8 cellular contexts compared by ENCODE assay signal in the genomic region with DNA sequence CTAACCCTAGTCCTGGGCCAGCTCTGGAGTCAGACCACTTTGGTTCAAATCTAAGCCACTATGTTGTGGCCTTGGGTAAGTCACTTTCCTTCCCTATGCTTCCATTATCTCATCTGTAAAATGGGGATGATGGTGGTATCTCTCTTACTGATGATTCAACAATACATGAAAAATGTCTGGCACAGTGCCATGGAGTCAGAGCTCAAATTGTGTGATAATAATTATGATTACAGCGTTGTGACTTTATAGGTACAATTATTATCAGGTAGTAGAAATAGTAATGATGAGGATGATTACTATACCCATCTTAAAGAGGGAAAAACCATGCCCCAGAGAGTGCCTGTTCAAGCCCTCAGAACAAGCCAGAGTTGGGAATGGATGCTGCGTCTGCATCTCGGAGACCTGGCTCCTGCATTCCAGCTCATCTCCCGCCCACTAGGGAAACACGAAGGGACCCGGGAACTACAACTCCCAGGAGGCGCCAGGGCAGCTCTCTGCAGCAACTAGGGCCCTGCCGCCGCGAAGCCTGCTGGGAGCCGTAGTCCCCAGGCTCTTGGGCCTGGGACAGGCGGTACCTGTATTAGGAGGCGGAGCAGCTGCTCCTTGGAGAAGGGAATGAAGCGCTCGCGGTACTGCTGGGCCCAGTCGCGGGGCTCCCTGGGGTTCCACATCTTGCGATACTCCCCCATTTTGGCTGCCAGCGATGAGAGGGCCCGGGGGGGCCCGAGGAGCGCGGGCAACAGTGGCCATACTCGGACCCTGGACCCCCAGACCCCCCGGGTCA. TPM values are rescaled to one million over a fixed set of nuclear protein-coding genes. Genes with fewer than 3 reads are reported as not detected.
DNase-seq lines count a peak whose midpoint lies in the region; TF ChIP-seq lines count a peak whose summit lies in the region.

No MANE protein-coding gene starts in this region.

- no peaks in the 10 kb centered on the region for H3K36me3 ChIP-seq in SK-N-SH (replicated peaks in 1 of 2; ENCODE audit: control insufficient read depth in 1 of 2, insufficient read depth in 2 of 2, low read length in 1 of 2)
- no peaks in the 10 kb centered on the region for H3K36me3 ChIP-seq in neutrophil

- H3K27me3 Mint-ChIP-seq in activated naive CD4-positive, alpha-beta T cell treated with anti-CD3 and anti-CD28 coated beads, Interleukin-2, amount 50 U/mL, for 24 hours, result no peaks in the 10 kb centered on the region

- H3K27ac Mint-ChIP-seq in activated naive CD4-positive, alpha-beta T cell treated with anti-CD3 and anti-CD28 coated beads, Interleukin-2, amount 50 U/mL, for 24 hours, result no peak overlapping the region

- H3K4me1 Mint-ChIP-seq in activated naive CD4-positive, alpha-beta T cell treated with anti-CD3 and anti-CD28 coated beads, Interleukin-2, amount 50 U/mL, for 24 hours, result peaks cover 6% of the 10 kb centered on the region

- WGBS in SK-N-SH (ENCODE audit: low lambda C conversion rate), result 14% methylated on average over 7 of the region's 26 CpGs

- no peak for TF ChIP-seq POLR2A in NB4 (IDR thresholded peaks at IDR 0.05; ENCODE audit: extremely low read depth, insufficient read length)

- H3K9me3 ChIP-seq in SK-N-SH (no peaks in the 10 kb centered on the region), neutrophil (no peaks in the 10 kb centered on the region)

- H4K20me1 ChIP-seq in SK-N-SH (ENCODE audit: insufficient read depth), result no peaks in the 10 kb centered on the region

- DNase-seq in GDM1 (lab: John Stamatoyannopoulos, UW), result peak; percentile 90
- peak; percentile 70 for DNase-seq in HFF-Myc (ENCODE audit: extremely low read depth, low read depth)
- peak; percentile 100 for DNase-seq in NB4 (ENCODE audit: low read depth)
- DNase-seq in SK-N-SH, result peak; percentile 88
- DNase-seq in germinal center (ENCODE audit: low spot score), result peak; percentile 91
- peak; percentile 68 to 98 (median 93) for DNase-seq in substantia nigra (lab: John Stamatoyannopoulos, UW)

- peak overlapping the region; percentile 98 for H3K4me2 ChIP-seq in SK-N-SH

- H3K9me2 ChIP-seq in SK-N-SH, result no peaks in the 10 kb centered on the region

- TF ChIP-seq RAD21 in SK-N-SH (IDR thresholded peaks at IDR 0.05; ENCODE audit: low read length), result no peak

- H3K4me3 Mint-ChIP-seq in activated naive CD4-positive, alpha-beta T cell treated with anti-CD3 and anti-CD28 coated beads, Interleukin-2, amount 50 U/mL, for 24 hours, result peak overlapping the region; percentile 96

- TF ChIP-seq EP300 in SK-N-SH (IDR thresholded peaks at IDR 0.05; ENCODE audit: borderline replicate concordance in 1 of 2, low read depth in 1 of 2, low read length in 1 of 2), result no peak

- H3F3A ChIP-seq in SK-N-SH (replicated peaks; ENCODE audit: insufficient read depth), result peaks cover 4% of the 10 kb centered on the region

- no peaks in the 10 kb centered on the region for H3K9me3 Mint-ChIP-seq in activated naive CD4-positive, alpha-beta T cell treated with anti-CD3 and anti-CD28 coated beads, Interleukin-2, amount 50 U/mL, for 24 hours

- H3K79me2 ChIP-seq in SK-N-SH (ENCODE audit: insufficient read depth), result no peaks in the 10 kb centered on the region

- H3K4me1 ChIP-seq in SK-N-SH (ENCODE audit: control insufficient read depth in 1 of 2, insufficient read depth in 2 of 2, low read depth in 1 of 2, low read length in 1 of 2) (peaks cover 4 to 12% of the 10 kb centered on the region in 2 experiments; a peak in 1 of 4 replicates), neutrophil (ENCODE audit: control insufficient read depth in 1 of 2, insufficient read depth in 1 of 2, low read depth in 1 of 2, low read length in 1 of 2) (peaks cover 18 to 19% of the 10 kb centered on the region in 2 experiments)

- no peaks in the 10 kb centered on the region for H3K27me3 ChIP-seq in SK-N-SH (ENCODE audit: insufficient read depth)
- no peaks in the 10 kb centered on the region for H3K27me3 ChIP-seq in neutrophil

- peak overlapping the region; percentile 74 to 85 for H3K27ac ChIP-seq in SK-N-SH (ENCODE audit: low read depth in 2 of 2, low read length in 1 of 2)
- H3K27ac ChIP-seq in neutrophil, result peak overlapping the region; percentile 89
- peak overlapping the region; percentile 96 for H3K27ac ChIP-seq in substantia nigra (ENCODE audit: low read depth, low read length, poor library complexity, severe bottlenecking)

- POLR2A ChIA-PET in SK-N-SH (lab: Yijun Ruan, JAX), result interaction anchor here (0.5 to 2.1 kb wide), 6 partner anchors 9 to 260 kb away, joined by 3 to 11 read pairs (median 4); a partner anchor contains a TSS

- peak overlapping the region; percentile 83 for H3K9ac ChIP-seq in SK-N-SH

- H3K4me3 ChIP-seq in HFF-Myc (replicated peaks; ENCODE audit: low read depth, low read length) (peak overlapping the region; percentile 79), NB4 (ENCODE audit: low read depth, low read length) (peak overlapping the region; percentile 79), SK-N-SH (ENCODE audit: low read depth in 2 of 2, low read length in 1 of 2) (peak overlapping the region; percentile 62 to 80), neutrophil (ENCODE audit: low read depth in 1 of 2, low read length in 1 of 2) (peak overlapping the region; percentile 79 to 85)

- H3K36me3 Mint-ChIP-seq in activated naive CD4-positive, alpha-beta T cell treated with anti-CD3 and anti-CD28 coated beads, Interleukin-2, amount 50 U/mL, for 24 hours, result peaks cover 5% of the 10 kb centered on the region

- TF ChIP-seq CTCF in HFF-Myc (IDR thresholded peaks at IDR 0.05; ENCODE audit: low read depth, low read length, missing control alignments) (no peak), NB4 (IDR thresholded peaks at IDR 0.05; ENCODE audit: low read depth, low read length) (no peak), SK-N-SH (IDR thresholded peaks at IDR 0.05) (no peak), neutrophil (IDR thresholded peaks at IDR 0.05) (no peak)

- H2AFZ ChIP-seq in SK-N-SH (ENCODE audit: low read depth), result peak overlapping the region; percentile 78

- CTCF ChIA-PET in SK-N-SH (lab: Yijun Ruan, JAX), result interaction anchor here (0.5 to 3.4 kb wide), 7 partner anchors 9 to 84 kb away, joined by 3 to 14 read pairs (median 3); a partner anchor contains a TSS

TF ChIP-seq in SK-N-SH, 30 proteins besides CTCF, POLR2A, EP300 and RAD21 (continues in another document):
- TF ChIP-seq, protein P1, sequence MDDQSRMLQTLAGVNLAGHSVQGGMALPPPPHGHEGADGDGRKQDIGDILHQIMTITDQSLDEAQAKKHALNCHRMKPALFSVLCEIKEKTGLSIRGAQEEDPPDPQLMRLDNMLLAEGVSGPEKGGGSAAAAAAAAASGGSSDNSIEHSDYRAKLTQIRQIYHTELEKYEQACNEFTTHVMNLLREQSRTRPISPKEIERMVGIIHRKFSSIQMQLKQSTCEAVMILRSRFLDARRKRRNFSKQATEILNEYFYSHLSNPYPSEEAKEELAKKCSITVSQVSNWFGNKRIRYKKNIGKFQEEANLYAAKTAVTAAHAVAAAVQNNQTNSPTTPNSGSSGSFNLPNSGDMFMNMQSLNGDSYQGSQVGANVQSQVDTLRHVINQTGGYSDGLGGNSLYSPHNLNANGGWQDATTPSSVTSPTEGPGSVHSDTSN (IDR thresholded peaks at IDR 0.05), result no peak
- TF ChIP-seq TEAD4 (IDR thresholded peaks at IDR 0.05; ENCODE audit: borderline replicate concordance, insufficient read depth), result no peak
- peak; percentile 43; the same call in 1 of the 2 replicates for TF ChIP-seq SIN3A (IDR thresholded peaks at IDR 0.05; ENCODE audit: borderline replicate concordance, low read depth, low read length)
- TF ChIP-seq FOXM1 (IDR thresholded peaks at IDR 0.05; ENCODE audit: low read depth), result no peak
- TF ChIP-seq RFX5 (IDR thresholded peaks at IDR 0.05; ENCODE audit: low read length), result no peak
- no peak for TF ChIP-seq ELF1 (IDR thresholded peaks at IDR 0.05)
- no peak for TF ChIP-seq MEF2A (IDR thresholded peaks at IDR 0.05; ENCODE audit: borderline replicate concordance, low read depth)
- TF ChIP-seq RCOR1 (IDR thresholded peaks at IDR 0.05; ENCODE audit: low read length), result no peak
- TF ChIP-seq, protein P2, sequence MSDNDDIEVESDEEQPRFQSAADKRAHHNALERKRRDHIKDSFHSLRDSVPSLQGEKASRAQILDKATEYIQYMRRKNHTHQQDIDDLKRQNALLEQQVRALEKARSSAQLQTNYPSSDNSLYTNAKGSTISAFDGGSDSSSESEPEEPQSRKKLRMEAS (IDR thresholded peaks at IDR 0.05; ENCODE audit: low read depth), result no peak
- no peak for TF ChIP-seq TCF12 (IDR thresholded peaks at IDR 0.05)
- TF ChIP-seq POLR2AphosphoS5 (IDR thresholded peaks at IDR 0.05; ENCODE audit: low read depth, low read length), result peak; percentile 61; the same call in 1 of the 2 replicates
- TF ChIP-seq GABPA (IDR thresholded peaks at IDR 0.05; ENCODE audit: low read depth), result peak; percentile 23; the same call in 1 of the 2 replicates
- TF ChIP-seq, protein P3, sequence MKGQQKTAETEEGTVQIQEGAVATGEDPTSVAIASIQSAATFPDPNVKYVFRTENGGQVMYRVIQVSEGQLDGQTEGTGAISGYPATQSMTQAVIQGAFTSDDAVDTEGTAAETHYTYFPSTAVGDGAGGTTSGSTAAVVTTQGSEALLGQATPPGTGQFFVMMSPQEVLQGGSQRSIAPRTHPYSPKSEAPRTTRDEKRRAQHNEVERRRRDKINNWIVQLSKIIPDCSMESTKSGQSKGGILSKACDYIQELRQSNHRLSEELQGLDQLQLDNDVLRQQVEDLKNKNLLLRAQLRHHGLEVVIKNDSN (IDR thresholded peaks at IDR 0.05; ENCODE audit: borderline replicate concordance, low read depth), result 0 out of 2 replicates have a peak, but pooled peaks have one; percentile 7
- TF ChIP-seq NFIC (IDR thresholded peaks at IDR 0.05; ENCODE audit: borderline replicate concordance), result peak; percentile 14; the same call in 1 of the 2 replicates
- no peak for TF ChIP-seq MXI1 (IDR thresholded peaks at IDR 0.05; ENCODE audit: low read depth, low read length)

RNA-seq across cellular contexts. Expression of a gene that starts 0.8 kb away (rescaled TPM):
- 20.2 and 21.9 TPM in 2 replicates for polyA plus RNA-seq in SK-N-SH (2012; rRNA removed)
- 7.0 and 10.2 TPM in 2 replicates for polyA plus RNA-seq in SK-N-SH (2012; cell fraction: cytosol; rRNA removed)
- 77.5 and 81.7 TPM in 2 replicates for polyA plus RNA-seq in SK-N-SH (2012; cell fraction: nucleus; rRNA removed)

RNA-seq across cellular contexts. Expression of a gene that starts 1.3 kb away (rescaled TPM):
- polyA plus RNA-seq in SK-N-SH (2012; rRNA removed), result 0.08 TPM in 1 of 2 replicates, not detected in the other
- polyA plus RNA-seq in SK-N-SH (2012; cell fraction: cytosol; rRNA removed), result 0.03 TPM in 1 of 2 replicates, not detected in the other
- polyA plus RNA-seq in SK-N-SH (2012; cell fraction: nucleus; rRNA removed), result not detected in 2 replicates

RNA-seq across cellular contexts. Expression of a gene that starts 28.4 kb away (rescaled TPM):
- 119 and 138 TPM in 2 replicates for polyA plus RNA-seq in SK-N-SH (2012; rRNA removed)
- polyA plus RNA-seq in SK-N-SH (2012; cell fraction: cytosol; rRNA removed), result 112 and 158 TPM in 2 replicates
- 110 and 150 TPM in 2 replicates for polyA plus RNA-seq in SK-N-SH (2012; cell fraction: nucleus; rRNA removed)

RNA-seq across cellular contexts. Expression of a gene that starts 30.6 kb away (rescaled TPM):
- polyA plus RNA-seq in SK-N-SH (2012; rRNA removed), result 0.54 and 0.92 TPM in 2 replicates
- polyA plus RNA-seq in SK-N-SH (2012; cell fraction: cytosol; rRNA removed), result 0.28 and 0.56 TPM in 2 replicates
- 1.3 and 1.4 TPM in 2 replicates for polyA plus RNA-seq in SK-N-SH (2012; cell fraction: nucleus; rRNA removed)

RNA-seq across cellular contexts. Expression of a gene that starts 37.6 kb away (rescaled TPM):
- 263 and 277 TPM in 2 replicates for polyA plus RNA-seq in SK-N-SH (2012; rRNA removed)
- 125 and 190 TPM in 2 replicates for polyA plus RNA-seq in SK-N-SH (2012; cell fraction: cytosol; rRNA removed)
- polyA plus RNA-seq in SK-N-SH (2012; cell fraction: nucleus; rRNA removed), result 110 and 159 TPM in 2 replicates

Comparison
In these comparisons a context has a peak if more than half of its experiments do, and no peak if none do; other contexts are left out.
1. Peak in every context shown above with its lines: DNase-seq, H3K4me3 ChIP-seq and H3K27ac ChIP-seq.